Comparison of ENCODE assay signal across 8 cellular contexts in genomic region chr12:63151898-63152700, GRCh38. TPM values are rescaled to one million over a fixed set of nuclear protein-coding genes. Genes with fewer than 3 reads are reported as not detected.
DNase-seq lines count a peak whose midpoint lies in the region; ATAC-seq, FAIRE-seq and TF ChIP-seq lines count a peak whose summit lies in the region.

No MANE protein-coding gene starts in this region.

- no peak overlapping the region for H2AK5ac ChIP-seq in mesenchymal stem cell (ENCODE audit: low read length, severe bottlenecking)

- H3K27ac ChIP-seq in KMS-11 (no peak overlapping the region), endothelial cell of umbilical vein (ENCODE audit: insufficient read depth, low read depth, low read length) (no peak overlapping the region), mesenchymal stem cell (ENCODE audit: low read length, poor library complexity, severe bottlenecking) (no peak overlapping the region), urinary bladder (ENCODE audit: low read depth) (no peak overlapping the region)

- no peak overlapping the region for H3K18ac ChIP-seq in mesenchymal stem cell (ENCODE audit: low read depth in 1 of 2, low read length in 2 of 2)

- no peaks in the 10 kb centered on the region for H3K79me2 ChIP-seq in KMS-11 (ENCODE audit: insufficient read depth, low read depth)
- no peaks in the 10 kb centered on the region for H3K79me2 ChIP-seq in endothelial cell of umbilical vein (ENCODE audit: control insufficient read depth, insufficient read depth, low read length)

- H3K4me3 ChIP-seq in KMS-11 (IDR thresholded peaks at IDR 0.05; ENCODE audit: insufficient read depth, low read depth, low read length) (no peak overlapping the region), endothelial cell of umbilical vein (replicated peaks in 1 of 3; ENCODE audit: insufficient read depth in 1 of 3, low read depth in 1 of 3, low read length in 3 of 3) (no peak overlapping the region), mesenchymal stem cell (ENCODE audit: insufficient read depth in 1 of 2, low read depth in 1 of 2, low read length in 2 of 2) (peak overlapping the region; percentile 41 to 75), urinary bladder (ENCODE audit: low read depth, low read length) (peak overlapping the region; percentile 46)

- H3K9me1 ChIP-seq in endothelial cell of umbilical vein (replicated peaks; ENCODE audit: control insufficient read depth, extremely low read depth, insufficient read depth, low read length): no peaks in the 10 kb centered on the region

- H2AFZ ChIP-seq in KMS-11 (ENCODE audit: low read depth) (no peak overlapping the region), endothelial cell of umbilical vein (ENCODE audit: low read depth, low read length) (no peak overlapping the region), mesenchymal stem cell (ENCODE audit: low read depth, low read length) (no peak overlapping the region)

- CTCF ChIA-PET in endothelial cell of umbilical vein (lab: Charles Lee): interaction anchor here (0.6 to 2.4 kb wide), 51 partner anchors 9 to 650 kb away, joined by 3 to 25 read pairs (median 4); partner anchors contain the start of gene PPM1H

- intact Hi-C loops in endothelial cell of umbilical vein (cut with micrococcal nuclease): loop anchor here (2.0 to 5.0 kb wide), 3 partner anchors 125 to 651 kb away; no protein-coding TSS in a partner anchor

- ATAC-seq in GM21526 (IDR thresholded peaks at IDR 0.05; ENCODE audit: low FRiP score, unreplicated experiment): peak; percentile 82

- no peak overlapping the region for H4K91ac ChIP-seq in mesenchymal stem cell (ENCODE audit: low read length)

- H3K4me1 ChIP-seq in KMS-11 (ENCODE audit: low read depth, poor library complexity, severe bottlenecking): no peaks in the 10 kb centered on the region
- H3K4me1 ChIP-seq in endothelial cell of umbilical vein (ENCODE audit: control insufficient read depth, extremely low read depth, insufficient read depth, low read length): no peaks in the 10 kb centered on the region
- H3K4me1 ChIP-seq in mesenchymal stem cell (ENCODE audit: control insufficient read depth, insufficient read depth, low read depth, low read length): peaks cover 22% of the 10 kb centered on the region
- H3K4me1 ChIP-seq in urinary bladder (ENCODE audit: insufficient read depth): no peaks in the 10 kb centered on the region

- no peak overlapping the region for H2BK5ac ChIP-seq in mesenchymal stem cell (ENCODE audit: low read depth, low read length, poor library complexity, severe bottlenecking)

- H3K79me1 ChIP-seq in mesenchymal stem cell (replicated peaks; ENCODE audit: low read length, poor library complexity, severe bottlenecking): no peaks in the 10 kb centered on the region

- no peak overlapping the region for H2BK120ac ChIP-seq in mesenchymal stem cell (ENCODE audit: low read depth, low read length)

- H4K20me1 ChIP-seq in KMS-11 (ENCODE audit: insufficient read depth) (no peaks in the 10 kb centered on the region), endothelial cell of umbilical vein (replicated peaks; ENCODE audit: control insufficient read depth, extremely low read depth, insufficient read depth, low read length) (no peaks in the 10 kb centered on the region)

- peak; percentile 92 for FAIRE-seq in endothelial cell of umbilical vein (lab: Jason Lieb, UNC)

- H2BK15ac ChIP-seq in mesenchymal stem cell (ENCODE audit: low read depth, poor library complexity, severe bottlenecking): no peak overlapping the region

- H3K9me3 ChIP-seq in endothelial cell of umbilical vein (replicated peaks; ENCODE audit: control insufficient read depth, insufficient read depth, low read length) (no peaks in the 10 kb centered on the region), mesenchymal stem cell (ENCODE audit: control insufficient read depth, low read length) (no peaks in the 10 kb centered on the region)

- H3K14ac ChIP-seq in mesenchymal stem cell (ENCODE audit: low read length in 2 of 2): no peak overlapping the region

- no peak for TF ChIP-seq POLR2A in endothelial cell of umbilical vein (IDR thresholded peaks at IDR 0.05; ENCODE audit: low read depth, low read length)

- no TSS peak for BruUV-seq in endothelial cell of umbilical vein (replicated peaks; lab: Mats Ljungman, UMichigan)

- POLR2A ChIA-PET in endothelial cell of umbilical vein (lab: Charles Lee): no interaction called here

- 15% methylated on average over 18 of the region's 24 CpGs for WGBS in mesenchymal stem cell
- WGBS in urinary bladder: 4% methylated on average over 24 of the region's 24 CpGs

- no peak overlapping the region for H3K9ac ChIP-seq in KMS-11
- H3K9ac ChIP-seq in endothelial cell of umbilical vein (replicated peaks; ENCODE audit: extremely low read depth, insufficient read depth, low read length): no peak overlapping the region
- H3K9ac ChIP-seq in mesenchymal stem cell (ENCODE audit: low read length): no peak overlapping the region

- peak; percentile 49; the same call in 1 of the 2 replicates for TF ChIP-seq CTCF in KMS-11 (conservative IDR thresholded peaks at IDR 0.05; ENCODE audit: low read depth, low read length)
- TF ChIP-seq CTCF in endothelial cell of umbilical vein (IDR thresholded peaks at IDR 0.05; ENCODE audit: extremely low read depth in 1 of 2, insufficient read depth in 1 of 2, low read depth in 1 of 2, low read length in 2 of 2): peak; percentile 70 to 74

- dilution Hi-C loops in endothelial cell of umbilical vein (cut with MboI; ENCODE audit: extremely low pct_ligation_motif_present, low sequenced_read_pairs): no loop called here

- DNase-seq in GDM1 (lab: John Stamatoyannopoulos, UW): peak; percentile 15
- peak; percentile 42 for DNase-seq in SHP77 treated with DMSO at 0.1 percent for 48 hours (lab: John Stamatoyannopoulos, UW)
- DNase-seq in endothelial cell of umbilical vein (ENCODE audit: low read depth, low spot score): peak; percentile 51
- peak; percentile 31 for DNase-seq in mesenchymal stem cell
- DNase-seq in NK-92 (lab: John Stamatoyannopoulos, UW; ENCODE audit: unreplicated experiment): no peak

- H3K4me2 ChIP-seq in KMS-11 (no peak overlapping the region), endothelial cell of umbilical vein (ENCODE audit: insufficient read depth, low read length) (peak overlapping the region; percentile 25), mesenchymal stem cell (ENCODE audit: low read length, poor library complexity, severe bottlenecking) (peak overlapping the region; percentile 90)

- H3K27me3 ChIP-seq in KMS-11 (ENCODE audit: insufficient read depth, low read depth) (no peaks in the 10 kb centered on the region), endothelial cell of umbilical vein (ENCODE audit: control insufficient read depth in 2 of 2, insufficient read depth in 2 of 2, low read length in 2 of 2) (peaks cover 32 to 59% of the 10 kb centered on the region in 2 experiments), mesenchymal stem cell (ENCODE audit: control insufficient read depth in 1 of 2, insufficient read depth in 1 of 2, low read length in 2 of 2) (peaks cover 27 to 71% of the 10 kb centered on the region in 2 experiments)

- H3K4ac ChIP-seq in mesenchymal stem cell (ENCODE audit: low read depth in 1 of 2, low read length in 2 of 2): no peak overlapping the region

- no peak overlapping the region for H4K8ac ChIP-seq in mesenchymal stem cell (ENCODE audit: low read length)

- H3K23ac ChIP-seq in mesenchymal stem cell (ENCODE audit: low read length in 2 of 2): no peak overlapping the region

- no peak overlapping the region for H2BK12ac ChIP-seq in mesenchymal stem cell (ENCODE audit: low read length in 2 of 2)

- no peaks in the 10 kb centered on the region for H3K36me3 ChIP-seq in KMS-11 (ENCODE audit: insufficient read depth)
- H3K36me3 ChIP-seq in endothelial cell of umbilical vein (ENCODE audit: control insufficient read depth in 2 of 2, extremely low read depth in 1 of 2, insufficient read depth in 2 of 2, low read length in 2 of 2): no peaks in the 10 kb centered on the region
- peaks cover 0 to 7% of the 10 kb centered on the region in 2 experiments for H3K36me3 ChIP-seq in mesenchymal stem cell (ENCODE audit: control insufficient read depth in 1 of 2, insufficient read depth in 2 of 2, low read depth in 1 of 2, low read length in 2 of 2)
- H3K36me3 ChIP-seq in urinary bladder (ENCODE audit: insufficient read depth): no peaks in the 10 kb centered on the region

TF ChIP-seq in endothelial cell of umbilical vein, 7 proteins besides CTCF, POLR2A, EP300 and RAD21:
- no peak for TF ChIP-seq POLR2AphosphoS5 (IDR thresholded peaks at IDR 0.05; ENCODE audit: insufficient read depth, low read depth, low read length)
- no peak for TF ChIP-seq JUN (IDR thresholded peaks at IDR 0.05; ENCODE audit: borderline replicate concordance, insufficient read depth, insufficient read length, low read depth)
- TF ChIP-seq MAX (IDR thresholded peaks at IDR 0.05; ENCODE audit: insufficient read depth, insufficient read length): no peak
- TF ChIP-seq MYC (IDR thresholded peaks at IDR 0.05; ENCODE audit: low read depth, low read length): no peak

RNA-seq across cellular contexts. Expression of gene AVPR1A, which starts 1.1 kb away (rescaled TPM):
- total RNA-seq in endothelial cell of umbilical vein (not detected in 2 replicates), urinary bladder (43.7 TPM)
- polyA plus RNA-seq in endothelial cell of umbilical vein (not detected in 2 replicates), urinary bladder (7.8 TPM)
- polyA plus RNA-seq in endothelial cell of umbilical vein (2011; cell fraction: cytosol; rRNA removed): not detected in 2 replicates
- not detected in 2 replicates for polyA plus RNA-seq in endothelial cell of umbilical vein (2011; cell fraction: nucleus; rRNA removed)
- polyA plus RNA-seq in endothelial cell of umbilical vein (2012): not detected in 2 replicates
- polyA minus RNA-seq in endothelial cell of umbilical vein: not detected in 2 replicates
- polyA minus RNA-seq in endothelial cell of umbilical vein (2011; cell fraction: cytosol; rRNA and poly(A)+ RNA removed): not detected
- polyA minus RNA-seq in endothelial cell of umbilical vein (2011; cell fraction: nucleus; rRNA and poly(A)+ RNA removed): not detected in 2 replicates
- polyA plus RNA-seq in mesenchymal stem cell (2013, experiment 1 of 2): not detected
- polyA plus RNA-seq in mesenchymal stem cell (2013, experiment 2 of 2): not detected

Comparison
In these comparisons a context has a peak if more than half of its experiments do, and no peak if none do; other contexts are left out.
1. H3K4me3 ChIP-seq: peak in mesenchymal stem cell (2 of 2) and urinary bladder (single experiment); none in KMS-11 (single experiment) and endothelial cell of umbilical vein (0 of 3).
2. RNA of gene AVPR1A, which starts 1.1 kb away (total RNA-seq): 43.7 TPM in urinary bladder (single experiment); not detected in endothelial cell of umbilical vein; every median in the first group is over 10 times any median in the second.